ENCODE assay signal across 8 cellular contexts in the genomic region with DNA sequence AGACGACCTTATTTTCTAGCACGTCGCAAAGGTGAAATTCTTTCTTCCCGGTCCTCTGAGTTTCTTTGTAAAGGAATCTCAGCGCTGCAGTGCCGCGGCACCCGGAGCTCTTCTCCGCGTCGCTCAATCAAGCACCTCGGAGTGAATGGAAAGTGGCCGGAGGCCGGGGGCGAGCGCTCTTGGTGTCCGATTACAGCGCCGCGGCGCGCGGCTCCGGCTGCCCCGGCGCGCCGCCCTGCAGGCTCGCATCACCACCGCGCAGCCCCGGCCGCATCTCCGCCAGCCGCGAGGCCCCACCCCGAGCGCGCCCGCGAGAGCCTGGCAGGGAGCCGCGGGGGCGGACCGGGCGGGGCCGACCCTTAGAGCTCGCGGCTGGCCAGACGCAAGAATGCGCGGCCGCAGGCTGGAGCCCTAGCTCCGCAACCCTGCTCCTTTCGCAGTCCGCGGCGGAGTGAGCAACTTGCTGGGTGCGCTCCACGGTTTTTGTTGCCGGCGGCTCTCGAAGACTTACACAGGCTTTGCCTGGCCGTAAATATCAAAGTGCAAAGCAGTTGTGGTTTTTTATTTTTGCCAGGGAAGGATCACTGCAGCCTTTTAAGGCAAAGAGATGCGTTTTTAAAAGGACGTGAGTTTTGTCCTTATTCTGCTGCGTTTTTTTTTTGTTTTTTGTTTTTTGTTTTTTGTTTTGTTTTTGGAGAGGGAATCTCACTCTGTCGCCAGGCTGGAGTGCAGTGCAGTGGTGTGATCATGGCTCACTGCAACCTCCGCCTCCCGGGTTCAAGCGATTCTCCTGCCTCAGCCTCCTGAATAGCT. TPM values are rescaled to one million over a fixed set of nuclear protein-coding genes. Genes with fewer than 3 reads are reported as not detected.
DNase-seq lines count a peak whose midpoint lies in the region; ATAC-seq and TF ChIP-seq lines count a peak whose summit lies in the region.

A gene (minus strand): TSS at position 143 of the 813 bp plus-strand sequence. CDS start 2,270 bp downstream, outside the sequence.

- H3K4me3 ChIP-seq in BE2C (ENCODE audit: low read depth, low read length) (peak within 1 kb of the TSS; percentile 72), brain microvascular endothelial cell (ENCODE audit: low read depth, low read length) (peak within 1 kb of the TSS; percentile 83)

- H3K4me1 ChIP-seq in BE2C: peaks cover 4% of the 10 kb centered on the region; the same call in 1 of the 2 replicates

- no peaks in the 10 kb centered on the region for H3K36me3 ChIP-seq in BE2C
- peaks cover 5% of the 10 kb centered on the region for H3K36me3 ChIP-seq in brain microvascular endothelial cell (replicated peaks)

- H3K27me3 ChIP-seq in BE2C: no peaks in the 10 kb centered on the region
- no peaks in the 10 kb centered on the region for H3K27me3 ChIP-seq in brain microvascular endothelial cell (replicated peaks)

- H3K27ac ChIP-seq in brain microvascular endothelial cell: peak within 1 kb of the TSS; percentile 55

- TF ChIP-seq CTCF in BE2C (IDR thresholded peaks at IDR 0.05; ENCODE audit: low read depth, low read length) (0 out of 2 replicates have a peak, but pooled peaks have one; percentile 11), brain microvascular endothelial cell (IDR thresholded peaks at IDR 0.05; ENCODE audit: low read depth, low read length, missing control alignments) (no peak)

- DNase-seq in BE2C (peak; percentile 93), HK-2 (ENCODE audit: unreplicated experiment) (peak; percentile 94), NOMO-1 treated with dmso at 0.1 percent for 144 hours (lab: John Stamatoyannopoulos, UW; ENCODE audit: unreplicated experiment) (peak; percentile 97), brain microvascular endothelial cell (peak; percentile 90), iPS DF 19.7 (ENCODE audit: low read depth, low spot score) (peak; percentile 68), pulmonary artery endothelial cell (ENCODE audit: low read depth, low spot score) (peak; percentile 60)

- H3K9me3 ChIP-seq in BE2C: no peaks in the 10 kb centered on the region

- in situ Hi-C loops in brain microvascular endothelial cell (cut with HindIII; ENCODE audit: low pct_ligation_motif_present, low sequenced_read_pairs): no loop called here

- peak; percentile 50 for ATAC-seq in GM19025 (IDR thresholded peaks at IDR 0.05; ENCODE audit: low read depth, unreplicated experiment)
- ATAC-seq in HG02970 (IDR thresholded peaks at IDR 0.05; ENCODE audit: low FRiP score, unreplicated experiment): no peak

RNA-seq across cellular contexts. Expression of the gene that starts here (rescaled TPM):
- 5.1 TPM for polyA plus RNA-seq in BE2C (2012; ENCODE audit: insufficient read depth, insufficient read length, low read depth)
- total RNA-seq in pulmonary artery endothelial cell: 5.5 and 14.9 TPM in 2 replicates
